ENCODE assay signal across 25 cellular contexts in genomic region chr6:156182356-156182755, GRCh38.
DNase-seq lines count a peak whose midpoint lies in the region; ATAC-seq and TF ChIP-seq lines count a peak whose summit lies in the region.
"Had no signal": no experiment of that assay in that cellular context is flagged by ENCODE, and none has a peak within 500 bp of the region (broad histone marks: within the 10 kb centered on the region; RNA-seq: fewer than 3 reads in every experiment).

No MANE protein-coding gene starts in this region.

- 24 to 50% (median 29%) methylated on average over 2 of the region's 2 CpGs for WGBS in spleen, 5 donors

- peaks cover 0 to 8% (median 0%) of the 10 kb centered on the region in 8 donors for H3K9me3 ChIP-seq in spleen
- H3K9me3 ChIP-seq: Caco-2, SJCRH30 had no signal

- intact Hi-C loops in spleen (cut with DNase I; ENCODE audit: low total_unique reads): no loop called here

- H3K9me2 ChIP-seq in GM23338 (ENCODE audit: insufficient read depth): peaks cover 14% of the 10 kb centered on the region

- H3K27ac ChIP-seq in spleen (peak overlapping the region in 5 of 8 donors; percentile 5 to 46 (median 29)), GM23338 (ENCODE audit: low read depth) (no peak overlapping the region)
- H3K27ac ChIP-seq: HL-60, KMS-11, PC-9, SJCRH30 had no signal

- no peak overlapping the region for H3K4me3 ChIP-seq in spleen
- H3K4me3 ChIP-seq in GM23338: no peak overlapping the region
- H3K4me3 ChIP-seq: PC-9, SJCRH30 had no signal

- H4K20me1 ChIP-seq in GM23338 (replicated peaks; ENCODE audit: insufficient read depth): no peaks in the 10 kb centered on the region

- H3F3A ChIP-seq in GM23338 (replicated peaks; ENCODE audit: low read depth): no peaks in the 10 kb centered on the region

- DNase-seq in NCI-H345 (lab: John Stamatoyannopoulos, UW) (peak; percentile 42), NCI-H345 treated with DMSO at 0.1 percent for 48 hours (lab: John Stamatoyannopoulos, UW; ENCODE audit: unreplicated experiment) (no peak), NCI-H69 (lab: John Stamatoyannopoulos, UW) (peak; percentile 80), dermis microvascular lymphatic vessel endothelial cell (ENCODE audit: low read depth in 2 of 2) (peak; percentile 47 to 67), spleen (no peak), occipital lobe (lab: John Stamatoyannopoulos, UW) (no peak), GM23338 (ENCODE audit: low spot score) (no peak)
- DNase-seq: C1 segment of cervical spinal cord; Caco-2; CD8-positive, alpha-beta T cell; HCEC 1CT; NCI-H1092; NCI-H1436; NCI-H1930; NCI-H2107; NCI-H510A treated with DMSO at 0.1 percent for 48 hours; NCI-H82; PC-9; SJCRH30; T-cell had no signal

- no peaks in the 10 kb centered on the region for H3K27me3 ChIP-seq in spleen (replicated peaks in 1 of 7)
- H3K27me3 ChIP-seq in GM23338 (ENCODE audit: insufficient read depth): no peaks in the 10 kb centered on the region
- H3K27me3 ChIP-seq: SJCRH30 had no signal

- H2AFZ ChIP-seq in GM23338: no peak overlapping the region; the same call in 1 of the 2 replicates
- H2AFZ ChIP-seq: PC-9 had no signal

- H3K36me3 Mint-ChIP-seq in GM23338 (ENCODE audit: low read depth): no peaks in the 10 kb centered on the region; the same call in 1 of the 3 replicates
- H3K36me3 Mint-ChIP-seq: CD8-positive, alpha-beta T cell; T-cell had no signal

- no peaks in the 10 kb centered on the region for H3K9me3 Mint-ChIP-seq in GM23338
- H3K9me3 Mint-ChIP-seq: CD8-positive, alpha-beta T cell had no signal

- H3K4me2 ChIP-seq in GM23338: no peak overlapping the region
- H3K4me2 ChIP-seq: KMS-11, PC-9 had no signal

- no peaks in the 10 kb centered on the region for H3K79me2 ChIP-seq in GM23338 (replicated peaks; ENCODE audit: insufficient read depth)

- no peak overlapping the region for H3K27ac Mint-ChIP-seq in GM23338
- H3K27ac Mint-ChIP-seq: CD8-positive, alpha-beta T cell; IgD-negative memory B cell; T-cell had no signal

- ATAC-seq in GM23338: no peak
- ATAC-seq in GM18873 (IDR thresholded peaks at IDR 0.05; ENCODE audit: low FRiP score, unreplicated experiment): no peak
- ATAC-seq: CD8-positive, alpha-beta T cell; Right ventricle myocardium inferior; T-cell had no signal

- peaks cover 3% of the 10 kb centered on the region; the same call in 2 of the 3 replicates for H3K4me1 Mint-ChIP-seq in GM23338

- H3K4me3 Mint-ChIP-seq in GM23338: no peak overlapping the region
- H3K4me3 Mint-ChIP-seq: CD8-positive, alpha-beta T cell; T-cell had no signal

- H3K36me3 ChIP-seq in spleen (no peaks in the 10 kb centered on the region), GM23338 (ENCODE audit: insufficient read depth) (no peaks in the 10 kb centered on the region)
- H3K36me3 ChIP-seq: SJCRH30 had no signal

- TF ChIP-seq CTCF in spleen (IDR thresholded peaks at IDR 0.05 in 8 of 11, conservative IDR thresholded peaks at IDR 0.05 in 3 of 11) (no peak), GM23338 (conservative IDR thresholded peaks at IDR 0.05; ENCODE audit: low read depth in 2 of 2) (no peak)

- no peak for TF ChIP-seq POLR2A in spleen (IDR thresholded peaks at IDR 0.05)

- peaks cover 0 to 6% (median 0%) of the 10 kb centered on the region in 6 donors for H3K4me1 ChIP-seq in spleen
- 0 out of 2 replicates have a peak, but pooled peaks cover 2% of the 10 kb centered on the region for H3K4me1 ChIP-seq in GM23338 (ENCODE audit: insufficient read depth)
- H3K4me1 ChIP-seq: Caco-2, SJCRH30 had no signal

- peaks cover 3% of the 10 kb centered on the region for H3K27me3 Mint-ChIP-seq in GM23338 (ENCODE audit: insufficient read depth, low read depth, poor library complexity)
- H3K27me3 Mint-ChIP-seq: IgD-negative memory B cell, T-cell had no signal

TF ChIP-seq in GM23338, 12 proteins besides CTCF, POLR2A, EP300 and RAD21 (continues in another document):
- TF ChIP-seq ZNF462 (CRISPR knock-in tag; IDR thresholded peaks at IDR 0.05): no peak
- TF ChIP-seq STAT1 (IDR thresholded peaks at IDR 0.05; ENCODE audit: unreplicated experiment): no peak
- TF ChIP-seq ZNF114 (CRISPR knock-in tag; IDR thresholded peaks at IDR 0.05): no peak
- TF ChIP-seq CREB1 (CRISPR knock-in tag; IDR thresholded peaks at IDR 0.05; ENCODE audit: low read depth): no peak
- TF ChIP-seq ZNF331 (CRISPR knock-in tag; IDR thresholded peaks at IDR 0.05; ENCODE audit: low read depth): no peak
- no peak for TF ChIP-seq NANOG (IDR thresholded peaks at IDR 0.05; ENCODE audit: borderline replicate concordance)
- no peak for TF ChIP-seq REST (IDR thresholded peaks at IDR 0.05; ENCODE audit: unreplicated experiment)
- TF ChIP-seq POLR2AphosphoS5 (IDR thresholded peaks at IDR 0.05; ENCODE audit: low read depth): no peak

Comparison
In these comparisons a context has a peak if more than half of its experiments do, and no peak if none do; other contexts are left out.
1. DNase-seq: peak in NCI-H345 (single experiment), NCI-H69 (single experiment) and dermis microvascular lymphatic vessel endothelial cell (2 of 2); none in NCI-H345 treated with DMSO at 0.1 percent for 48 hours (single experiment), spleen (single experiment), occipital lobe (single experiment) and GM23338 (single experiment).